In genomic region chr1:96955307-96956012, GRCh38 we compare ENCODE assay signal across 25 cellular contexts.
DNase-seq lines count a peak whose midpoint lies in the region; ATAC-seq, FAIRE-seq and TF ChIP-seq lines count a peak whose summit lies in the region.
"Had no signal": no experiment of that assay in that cellular context is flagged by ENCODE, and none has a peak within 500 bp of the region (broad histone marks: within the 10 kb centered on the region; RNA-seq: fewer than 3 reads in every experiment).

No MANE protein-coding gene starts in this region.

- H3T11ph ChIP-seq in H9 (ENCODE audit: low read length) = no peak overlapping the region

- no peak for TF ChIP-seq CTCF in GM12878 (IDR thresholded peaks at IDR 0.05 in 2 of 3, conservative IDR thresholded peaks at IDR 0.05 in 1 of 3; ENCODE audit: control insufficient read depth in 2 of 3, extremely low read depth in 1 of 3, insufficient read depth in 1 of 3, low read depth in 3 of 3, low read length in 3 of 3)
- no peak for TF ChIP-seq CTCF in H9 (conservative IDR thresholded peaks at IDR 0.05)
- TF ChIP-seq CTCF in spleen (IDR thresholded peaks at IDR 0.05 in 8 of 11, conservative IDR thresholded peaks at IDR 0.05 in 3 of 11) = no peak

- no peak overlapping the region for H3K27ac ChIP-seq in GM12878 (ENCODE audit: control insufficient read depth, insufficient read depth)
- no peak overlapping the region for H3K27ac ChIP-seq in H9 (ENCODE audit: insufficient read length, low read depth, low read length)
- no peak overlapping the region for H3K27ac ChIP-seq in spleen
- H3K27ac ChIP-seq: GM23248 had no signal

- H4K20me1 ChIP-seq in GM12878 (ENCODE audit: control insufficient read depth, insufficient read depth) (no peaks in the 10 kb centered on the region), H9 (ENCODE audit: control insufficient read depth, insufficient read depth, insufficient read length) (no peaks in the 10 kb centered on the region)

- intact Hi-C loops in GM12878 (cut with micrococcal nuclease; ENCODE audit: unreplicated experiment) (loop anchor here (10.0 kb wide), 1 partner anchor 231 kb away; the partner anchor contains the start of gene PTBP2), spleen (cut with DNase I; ENCODE audit: low total_unique reads) (no loop called here)

- H3K4me1 Mint-ChIP-seq in H9 = peaks cover 10 to 13% of the 10 kb centered on the region in 2 experiments
- H3K4me1 Mint-ChIP-seq: CD4-positive, CD25-positive, alpha-beta regulatory T cell; CD8-positive, alpha-beta memory T cell; IgD-negative memory B cell had no signal

- H4K8ac ChIP-seq in H9 (replicated peaks; ENCODE audit: insufficient read length, low read depth, low read length) = no peak overlapping the region

- H3K4me1 ChIP-seq in GM12878 (ENCODE audit: control insufficient read depth, insufficient read depth, low read length) = no peaks in the 10 kb centered on the region
- H3K4me1 ChIP-seq in H9 (ENCODE audit: insufficient read depth, low read length) = no peaks in the 10 kb centered on the region
- no peaks in the 10 kb centered on the region for H3K4me1 ChIP-seq in spleen
- H3K4me1 ChIP-seq: BE2C had no signal

- H2BK15ac ChIP-seq in H9 (ENCODE audit: low read depth, low read length) = no peak overlapping the region

- ATAC-seq in GM18907 (IDR thresholded peaks at IDR 0.05; ENCODE audit: unreplicated experiment) (peak; percentile 81), GM21423 (IDR thresholded peaks at IDR 0.05; ENCODE audit: unreplicated experiment) (peak; percentile 53), GM12878 (peak; percentile 76)
- ATAC-seq: HepG2 had no signal

- TF ChIP-seq EP300 in GM12878 (IDR thresholded peaks at IDR 0.05; ENCODE audit: borderline replicate concordance in 1 of 2, control insufficient read depth in 1 of 2, low read depth in 2 of 2, low read length in 2 of 2) = no peak

- H3K56ac ChIP-seq in H9 (ENCODE audit: insufficient read length, low read depth, low read length) = no peak overlapping the region

- no TSS peak for BruUV-seq in GM12878 (replicated peaks; lab: Mats Ljungman, UMichigan)

- no peak overlapping the region for H2BK20ac ChIP-seq in H9 (ENCODE audit: low read depth, low read length, poor library complexity, severe bottlenecking)

- no peak overlapping the region for H3K27ac Mint-ChIP-seq in H9
- H3K27ac Mint-ChIP-seq: CD8-positive, alpha-beta memory T cell; IgD-negative memory B cell had no signal

- H3K4me2 ChIP-seq in GM12878 (ENCODE audit: control insufficient read depth, insufficient read depth) (no peak overlapping the region), H9 (ENCODE audit: insufficient read depth, insufficient read length, low read length) (no peak overlapping the region)

- H3K4me3 ChIP-seq in GM12878 (no peak overlapping the region), spleen (no peak overlapping the region)
- H3K4me3 ChIP-seq: GM23248 had no signal

- H3K9ac ChIP-seq in GM12878 (ENCODE audit: control insufficient read depth, insufficient read depth, low read length) = no peak overlapping the region
- no peak overlapping the region for H3K9ac ChIP-seq in H9 (ENCODE audit: extremely low read depth, insufficient read length, low read length)
- H3K9ac ChIP-seq: GM23248 had no signal

- in situ Hi-C loops in GM12878 (cut with MboI) = loop anchor here (25.0 kb wide), 1 partner anchor 857 kb away; no protein-coding TSS in a partner anchor

- no peak overlapping the region for H4K91ac ChIP-seq in H9 (ENCODE audit: insufficient read length, low read depth, low read length)

- no peak overlapping the region for H3K18ac ChIP-seq in H9 (ENCODE audit: insufficient read length, low read depth, low read length)

- POLR2A ChIA-PET in GM12878 (lab: Charles Lee) = interaction anchor here (0.6 kb wide), 1 partner anchor 18 kb away, joined by 3 read pairs; no protein-coding TSS in a partner anchor

- H3K36me3 Mint-ChIP-seq in H9 (ENCODE audit: insufficient read depth in 1 of 3, low read depth in 3 of 3) = no peaks in the 10 kb centered on the region
- H3K36me3 Mint-ChIP-seq: CD4-positive, CD25-positive, alpha-beta regulatory T cell; CD8-positive, alpha-beta memory T cell; IgD-negative memory B cell had no signal

- H3K23ac ChIP-seq in H9 (ENCODE audit: insufficient read length, low read depth, low read length) = no peak overlapping the region

- H2AK5ac ChIP-seq in H9 (ENCODE audit: insufficient read length, low read length) = no peak overlapping the region

- CTCF ChIA-PET in GM12878 (lab: Yijun Ruan, JAX) = interaction anchor here (0.5 to 3.4 kb wide), 7 partner anchors 10 to 241 kb away, joined by 3 to 13 read pairs (median 3); no protein-coding TSS in a partner anchor

- no peak overlapping the region for H2BK5ac ChIP-seq in H9 (ENCODE audit: insufficient read length, low read length)

- no peak overlapping the region for H3K14ac ChIP-seq in H9 (ENCODE audit: insufficient read depth, low read length)

- H3K23me2 ChIP-seq in H9 (ENCODE audit: insufficient read length, low read depth, low read length, poor library complexity, severe bottlenecking) = no peaks in the 10 kb centered on the region

- H4K5ac ChIP-seq in H9 (ENCODE audit: insufficient read length, low read depth, low read length) = no peak overlapping the region

- no peak overlapping the region for H3K4ac ChIP-seq in H9 (ENCODE audit: low read depth, low read length)

- no peak overlapping the region for H3K4me3 Mint-ChIP-seq in H9
- H3K4me3 Mint-ChIP-seq: CD4-positive, CD25-positive, alpha-beta regulatory T cell; CD8-positive, alpha-beta memory T cell; IgD-negative memory B cell had no signal

- H3K79me2 ChIP-seq in GM12878 (ENCODE audit: control insufficient read depth, insufficient read depth, low read length) = no peaks in the 10 kb centered on the region
- no peaks in the 10 kb centered on the region for H3K79me2 ChIP-seq in H9 (ENCODE audit: insufficient read depth, low read length)

- no peaks in the 10 kb centered on the region for H3K27me3 ChIP-seq in GM12878 (replicated peaks in 1 of 2; ENCODE audit: control insufficient read depth in 2 of 2, insufficient read depth in 2 of 2, low read length in 1 of 2)
- H3K27me3 ChIP-seq in H9 (ENCODE audit: insufficient read depth, low read length) = no peaks in the 10 kb centered on the region
- H3K27me3 ChIP-seq in spleen (replicated peaks in 1 of 7) = no peaks in the 10 kb centered on the region
- H3K27me3 ChIP-seq: BE2C had no signal

- H2AFZ ChIP-seq in GM12878 (ENCODE audit: control insufficient read depth, low read depth, low read length) (no peak overlapping the region), H9 (ENCODE audit: low read length) (no peak overlapping the region)
- H2AFZ ChIP-seq: GM23248 had no signal

- WGBS in GM12878 (ENCODE audit: insufficient coverage, insufficient replicate concordance, low lambda C conversion rate, missing lambda C conversion rate) = 0% methylated on average over 3 of the region's 3 CpGs
- no CpG with 5 or more reads among the region's 3 CpGs for WGBS in H9 (ENCODE audit: extremely low coverage, insufficient read length, low lambda C conversion rate)
- 68 to 89% (median 78%) methylated on average over 3 of the region's 3 CpGs for WGBS in spleen, 5 donors

- RAD21 ChIA-PET in GM12878 (lab: Charles Lee; ENCODE audit: unreplicated experiment) = interaction anchor here (0.8 to 1.0 kb wide), 3 partner anchors 11 to 518 kb away, joined by 3 to 4 read pairs (median 3); no protein-coding TSS in a partner anchor

- H3K9me3 ChIP-seq in GM12878 (replicated peaks; ENCODE audit: control insufficient read depth, insufficient read depth, low read length) (no peaks in the 10 kb centered on the region), H9 (ENCODE audit: control insufficient read depth, low read depth, low read length) (no peaks in the 10 kb centered on the region), spleen (no peaks in the 10 kb centered on the region)
- H3K9me3 ChIP-seq: BE2C had no signal

- DNase-seq in GM12878 (ENCODE audit: low read depth, low spot score) (no peak), H9 (no peak), spleen (no peak), NCI-H446 treated with DMSO at 0.1 percent for 48 hours (lab: John Stamatoyannopoulos, UW) (no peak)
- DNase-seq: ACHN; BE2C; C1 segment of cervical spinal cord; CD4-positive, CD25-positive, alpha-beta regulatory T cell; CD8-positive, alpha-beta memory T cell; COR-L47; DMS 273 treated with DMSO at 0.1 percent for 48 hours; DMS53; DND-41; EL; GM23248; HCEC 1CT; Karpas-422; KBM-7 had no signal

- no peak for FAIRE-seq in GM12878 (lab: Jason Lieb, UNC)
- FAIRE-seq: A204.1, GM12892, GM18507, HepG2 had no signal

- H2BK120ac ChIP-seq in H9 (ENCODE audit: low read depth, low read length, poor library complexity, severe bottlenecking) = no peak overlapping the region

- H3K9me3 Mint-ChIP-seq in H9 = no peaks in the 10 kb centered on the region
- H3K9me3 Mint-ChIP-seq: CD4-positive, CD25-positive, alpha-beta regulatory T cell; CD8-positive, alpha-beta memory T cell; IgD-negative memory B cell had no signal

- no peaks in the 10 kb centered on the region for H3K79me1 ChIP-seq in H9 (ENCODE audit: insufficient read depth, low read depth, low read length, poor library complexity, severe bottlenecking)

- H3K36me3 ChIP-seq in GM12878 (ENCODE audit: control insufficient read depth in 2 of 2, insufficient read depth in 2 of 2, low read length in 1 of 2) (no peaks in the 10 kb centered on the region), spleen (no peaks in the 10 kb centered on the region)
- H3K36me3 ChIP-seq: BE2C had no signal

- SMC1A ChIA-PET in GM12878 (lab: Charles Lee; ENCODE audit: uncharacterized antibody, unreplicated experiment) = interaction anchor here (0.7 to 1.8 kb wide), 3 partner anchors 9 to 12 kb away, joined by 4 to 7 read pairs (median 4); no protein-coding TSS in a partner anchor

- no peak for TF ChIP-seq RAD21 in GM12878 (IDR thresholded peaks at IDR 0.05; ENCODE audit: insufficient read depth, low read depth, low read length)

- H2BK12ac ChIP-seq in H9 (ENCODE audit: insufficient read length, low read depth, low read length) = no peak overlapping the region

- TF ChIP-seq POLR2A in GM12878 (IDR thresholded peaks at IDR 0.05; ENCODE audit: low read depth, low read length) = no peak
- TF ChIP-seq POLR2A in spleen (IDR thresholded peaks at IDR 0.05) = no peak

- peaks cover 1% of the 10 kb centered on the region; the same call in 1 of the 2 replicates for H3K27me3 Mint-ChIP-seq in H9 (ENCODE audit: low read depth)
- H3K27me3 Mint-ChIP-seq: IgD-negative memory B cell had no signal

TF ChIP-seq in GM12878, 131 proteins besides CTCF, POLR2A, EP300 and RAD21 (continues in another document):
- TF ChIP-seq USF1 (IDR thresholded peaks at IDR 0.05; ENCODE audit: borderline replicate concordance, extremely low read length, insufficient read depth, low read depth, low read length) = no peak
